16 cellular contexts compared by ENCODE assay signal in the genomic region with DNA sequence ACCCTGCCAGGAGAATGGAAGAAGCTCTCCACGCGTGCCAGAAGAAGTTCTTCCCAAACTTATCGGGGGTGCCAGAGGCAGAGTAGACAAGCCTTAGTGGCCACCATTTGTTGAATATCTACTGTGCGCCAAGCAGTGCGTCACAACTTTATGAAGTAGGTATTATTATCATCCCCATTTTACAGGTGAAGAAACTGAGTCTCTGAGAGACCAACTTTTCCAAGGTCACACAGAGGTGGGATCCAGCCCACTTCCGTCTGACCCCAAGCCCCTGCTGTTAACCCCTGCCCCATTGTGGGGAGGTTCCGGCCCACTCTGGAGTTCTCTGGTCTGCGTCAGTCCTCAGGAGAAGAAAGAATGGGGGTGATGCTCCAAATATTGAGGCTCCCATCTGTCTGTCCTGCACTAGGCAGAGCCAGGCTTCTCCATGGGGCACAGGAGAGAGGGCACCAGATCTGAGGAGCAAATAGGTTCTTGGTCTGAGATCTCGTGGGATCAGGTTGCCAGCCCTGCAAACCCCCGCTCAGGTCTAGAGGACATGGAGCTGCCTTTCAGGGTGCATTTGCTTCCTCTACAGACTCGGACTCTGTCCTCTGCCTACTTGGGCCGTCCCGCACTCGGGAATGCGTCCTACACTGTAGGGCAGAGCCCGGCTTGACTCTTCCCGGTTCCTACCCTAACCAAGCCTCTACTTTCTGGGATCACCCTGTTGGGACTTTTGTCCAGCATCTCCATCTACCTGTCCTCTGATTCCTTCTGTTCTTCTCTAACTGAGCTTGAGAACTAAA. TPM values are rescaled to one million over a fixed set of nuclear protein-coding genes. Genes with fewer than 3 reads are reported as not detected.
DNase-seq lines count a peak whose midpoint lies in the region; TF ChIP-seq lines count a peak whose summit lies in the region.
"Had no signal": no experiment of that assay in that cellular context is flagged by ENCODE, and none has a peak within 500 bp of the region (broad histone marks: within the 10 kb centered on the region; RNA-seq: fewer than 3 reads in every experiment).

No MANE protein-coding gene starts in this region.

- peaks cover 60% of the 10 kb centered on the region for H4K20me1 ChIP-seq in BLaER1
- no peaks in the 10 kb centered on the region for H4K20me1 ChIP-seq in PC-9 (ENCODE audit: insufficient read depth)
- H4K20me1 ChIP-seq in neural progenitor cell (ENCODE audit: low read depth), result peaks cover 14% of the 10 kb centered on the region

- CTCF ChIA-PET in PC-9 (lab: Charles Lee), result interaction anchor here (0.6 kb wide), 1 partner anchor 221 kb away, joined by 3 read pairs; no protein-coding TSS in a partner anchor

- BruUV-seq in PC-9 (replicated peaks; lab: Mats Ljungman, UMichigan), result no TSS peak

- H3F3A ChIP-seq in PC-9 (ENCODE audit: insufficient read depth, low read depth) (peaks cover 9% of the 10 kb centered on the region; the same call in 1 of the 2 replicates), neural progenitor cell (ENCODE audit: low read depth) (peaks cover 15% of the 10 kb centered on the region)

- H3K9ac ChIP-seq in BLaER1 (no peak overlapping the region), endodermal cell (ENCODE audit: extremely low read depth, low read length, poor library complexity, severe bottlenecking) (no peak overlapping the region), neural progenitor cell (no peak overlapping the region)

- intact Hi-C loops in PC-9 (cut with micrococcal nuclease; ENCODE audit: unreplicated experiment), result no loop called here

- H3K9me3 Mint-ChIP-seq in endodermal cell (no peaks in the 10 kb centered on the region), neural progenitor cell (peaks cover 2% of the 10 kb centered on the region)
- H3K9me3 Mint-ChIP-seq: stimulated activated naive CD8-positive, alpha-beta T cell treated with anti-CD3 and anti-CD28 coated beads, Interleukin-15, amount 100 ng/mL, for 72 hours had no signal

- H3K9me3 ChIP-seq in BLaER1, result no peaks in the 10 kb centered on the region
- no peaks in the 10 kb centered on the region for H3K9me3 ChIP-seq in PC-9 (ENCODE audit: insufficient read depth, low read depth)
- H3K9me3 ChIP-seq in endodermal cell (ENCODE audit: control insufficient read depth, low read length), result no peaks in the 10 kb centered on the region
- H3K9me3 ChIP-seq in neural progenitor cell (ENCODE audit: low read depth), result no peaks in the 10 kb centered on the region
- H3K9me3 ChIP-seq: gastrocnemius medialis had no signal

- H3K4me3 ChIP-seq in BLaER1 (no peak overlapping the region), PC-9 (no peak overlapping the region), endodermal cell (ENCODE audit: low read length) (no peak overlapping the region), neural progenitor cell (no peak overlapping the region)
- H3K4me3 ChIP-seq: gastrocnemius medialis had no signal

- H3K4me2 ChIP-seq in BLaER1 (peak overlapping the region; percentile 93), PC-9 (peak overlapping the region; percentile 100; the same call in 1 of the 2 replicates), neural progenitor cell (peak overlapping the region; percentile 96)

- H3K4me1 ChIP-seq in BLaER1 (peaks cover 41% of the 10 kb centered on the region), PC-9 (replicated peaks; ENCODE audit: insufficient read depth) (peaks cover 14% of the 10 kb centered on the region), endodermal cell (ENCODE audit: control insufficient read depth, insufficient read depth, low read length) (peaks cover 20% of the 10 kb centered on the region), neural progenitor cell (peaks cover 21% of the 10 kb centered on the region)

- DNase-seq in PC-9 (no peak), endodermal cell (no peak), neural progenitor cell (ENCODE audit: low spot score) (no peak), hippocampal formation (lab: John Stamatoyannopoulos, UW) (no peak), DMS153 (lab: John Stamatoyannopoulos, UW) (no peak), NCI-H510A treated with DMSO at 0.1 percent for 48 hours (lab: John Stamatoyannopoulos, UW) (no peak), NCI-H128 (lab: John Stamatoyannopoulos, UW; ENCODE audit: unreplicated experiment) (no peak)
- DNase-seq: activated naive CD4-positive, alpha-beta T cell treated with Interleukin-2 at 50 U/mL for 16 hours; DMS53; gastrocnemius medialis; NCI-H187 treated with DMSO at 0.1 percent for 48 hours; NCI-H524; stimulated activated naive CD8-positive, alpha-beta T cell treated with anti-CD3 and anti-CD28 coated beads, Interleukin-15, amount 100 ng/mL, for 72 hours had no signal

- H3K27ac ChIP-seq in BLaER1 (no peak overlapping the region), PC-9 (no peak overlapping the region), endodermal cell (ENCODE audit: low read depth, low read length) (no peak overlapping the region), neural progenitor cell (no peak overlapping the region)
- H3K27ac ChIP-seq: gastrocnemius medialis had no signal

- H3K36me3 ChIP-seq in BLaER1 (peaks cover 14% of the 10 kb centered on the region; the same call in 1 of the 2 replicates), PC-9 (ENCODE audit: low read depth) (no peaks in the 10 kb centered on the region), endodermal cell (ENCODE audit: control insufficient read depth, insufficient read depth, low read length) (no peaks in the 10 kb centered on the region), neural progenitor cell (no peaks in the 10 kb centered on the region)
- H3K36me3 ChIP-seq: gastrocnemius medialis had no signal

- H3K36me3 Mint-ChIP-seq in endodermal cell (ENCODE audit: low read depth), result peaks cover 5% of the 10 kb centered on the region
- no peaks in the 10 kb centered on the region for H3K36me3 Mint-ChIP-seq in neural progenitor cell

- peaks cover 15% of the 10 kb centered on the region for H3K79me2 ChIP-seq in PC-9 (ENCODE audit: low read depth)
- peaks cover 31% of the 10 kb centered on the region for H3K79me2 ChIP-seq in neural progenitor cell (ENCODE audit: low read depth)

- H2AFZ ChIP-seq in PC-9 (no peak overlapping the region), neural progenitor cell (replicated peaks) (no peak overlapping the region)

- TF ChIP-seq CTCF in PC-9 (conservative IDR thresholded peaks at IDR 0.05) (no peak), endodermal cell (conservative IDR thresholded peaks at IDR 0.05) (no peak), neural progenitor cell (IDR thresholded peaks at IDR 0.05) (no peak)

- POLR2A ChIA-PET in PC-9 (lab: Charles Lee; ENCODE audit: unreplicated experiment), result no interaction called here

- H3K4me3 Mint-ChIP-seq in endodermal cell, result peak overlapping the region; percentile 81
- peak overlapping the region; percentile 68 for H3K4me3 Mint-ChIP-seq in neural progenitor cell

- H3K27me3 ChIP-seq in BLaER1, result no peaks in the 10 kb centered on the region
- H3K27me3 ChIP-seq in PC-9 (ENCODE audit: insufficient read depth, low read depth), result no peaks in the 10 kb centered on the region
- no peaks in the 10 kb centered on the region for H3K27me3 ChIP-seq in endodermal cell (ENCODE audit: control insufficient read depth, insufficient read depth, low read length, poor library complexity, severe bottlenecking)
- H3K27me3 ChIP-seq in neural progenitor cell, result no peaks in the 10 kb centered on the region
- H3K27me3 ChIP-seq: gastrocnemius medialis had no signal

- H3K4me1 Mint-ChIP-seq in endodermal cell (peaks cover 39% of the 10 kb centered on the region), neural progenitor cell (peaks cover 49% of the 10 kb centered on the region)

- H3K27ac Mint-ChIP-seq in endodermal cell (no peak overlapping the region), neural progenitor cell (peak overlapping the region; percentile 50)
- H3K27ac Mint-ChIP-seq: stimulated activated naive CD8-positive, alpha-beta T cell treated with anti-CD3 and anti-CD28 coated beads, Interleukin-15, amount 100 ng/mL, for 72 hours had no signal

- 95% methylated on average over 16 to 17 of the region's 17 CpGs for WGBS in endodermal cell (ENCODE audit: insufficient coverage in 1 of 2, insufficient read length in 1 of 2), 2 experiments

- H3K9me2 ChIP-seq in PC-9 (ENCODE audit: insufficient read depth), result no peaks in the 10 kb centered on the region

- H3K27me3 Mint-ChIP-seq in endodermal cell (ENCODE audit: insufficient read depth) (no peaks in the 10 kb centered on the region), neural progenitor cell (ENCODE audit: insufficient read depth, low read depth) (peaks cover 11% of the 10 kb centered on the region)
- H3K27me3 Mint-ChIP-seq: stimulated activated naive CD8-positive, alpha-beta T cell treated with anti-CD3 and anti-CD28 coated beads, Interleukin-15, amount 100 ng/mL, for 72 hours had no signal

RNA-seq across cellular contexts. Expression of gene CDK18, which starts 2.1 kb away (rescaled TPM):
- total RNA-seq in PC-9 (2021) (35.3 and 36.2 TPM in 2 replicates), endodermal cell (10 to 100 TPM; 58.1 to 88.7 TPM), neural progenitor cell (ENCODE audit: low replicate concordance) (14.1 and 25.5 TPM in 2 replicates)
- 24.4 TPM for polyA plus RNA-seq in endodermal cell (2013, experiment 1 of 2)
- polyA plus RNA-seq in endodermal cell (2013, experiment 2 of 2), result 22.7 TPM

RNA-seq across cellular contexts. Expression of gene BLACAT1, which starts 50.8 kb away (rescaled TPM):
- total RNA-seq in PC-9 (2021), result 12.7 and 13.5 TPM in 2 replicates
- total RNA-seq in endodermal cell, result 1 to 10 TPM; 7.4 to 7.6 TPM
- polyA plus RNA-seq in endodermal cell (2013, experiment 1 of 2), result 9.3 TPM
- polyA plus RNA-seq in endodermal cell (2013, experiment 2 of 2), result 9.8 TPM
- 13.9 and 25.7 TPM in 2 replicates for total RNA-seq in neural progenitor cell (ENCODE audit: low replicate concordance)
- total RNA-seq: gastrocnemius medialis, myocyte, skeletal muscle tissue had no signal
